20 cellular contexts compared by ENCODE assay signal in the genomic region with DNA sequence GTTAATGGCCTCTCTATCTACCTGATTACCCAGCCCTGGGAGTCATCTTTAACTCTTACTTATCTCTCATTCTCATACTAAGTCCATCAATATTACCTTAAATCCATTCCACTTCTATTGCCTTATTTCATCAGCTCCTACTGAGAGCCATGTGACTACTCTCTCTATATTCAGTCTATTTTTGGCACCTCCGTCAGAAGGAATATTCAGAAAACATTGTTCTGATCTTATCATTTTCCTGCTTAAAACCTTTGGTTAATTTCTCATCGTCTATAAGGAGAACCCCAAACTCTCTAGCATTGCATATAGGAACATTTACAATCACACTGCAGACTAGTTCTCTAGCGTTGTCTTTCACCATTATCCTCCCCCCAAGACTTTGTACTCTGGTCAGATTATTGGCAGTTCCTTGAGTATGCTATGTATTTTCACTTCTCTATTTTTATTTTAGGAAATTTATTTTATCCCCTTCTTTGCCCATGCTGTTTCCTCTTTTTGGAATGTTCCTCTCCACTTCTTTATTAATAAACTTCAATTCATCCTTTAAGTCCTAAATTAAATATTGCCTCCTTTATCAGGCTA. TPM values are rescaled to one million over a fixed set of nuclear protein-coding genes. Genes with fewer than 3 reads are reported as not detected.
DNase-seq lines count a peak whose midpoint lies in the region; FAIRE-seq and TF ChIP-seq lines count a peak whose summit lies in the region.
"Had no signal": no experiment of that assay in that cellular context is flagged by ENCODE, and none has a peak within 500 bp of the region (broad histone marks: within the 10 kb centered on the region; RNA-seq: fewer than 3 reads in every experiment).

No MANE protein-coding gene starts in this region.

- no peak overlapping the region for H2AFZ ChIP-seq in astrocyte (ENCODE audit: low read depth, low read length)

- no peak overlapping the region for H3K4me3 ChIP-seq in astrocyte (ENCODE audit: insufficient read depth, low read depth, low read length)

- no peaks in the 10 kb centered on the region for H3K9me3 Mint-ChIP-seq in astrocyte (ENCODE audit: unreplicated experiment)
- H3K9me3 Mint-ChIP-seq: T-helper 1 cell treated with Interleukin-12 subunit alpha and Interleukin-12 subunit beta and Interleukin-4 antibody, amounts not matched to agents 30 μg/mL and 1 μg/mL, for 36 hours had no signal

- H3K27ac Mint-ChIP-seq in astrocyte (ENCODE audit: unreplicated experiment), result no peak overlapping the region
- H3K27ac Mint-ChIP-seq: T-helper 1 cell treated with Interleukin-12 subunit alpha and Interleukin-12 subunit beta and Interleukin-4 antibody, amounts not matched to agents 30 μg/mL and 1 μg/mL, for 36 hours had no signal

- no peaks in the 10 kb centered on the region for H3K27me3 ChIP-seq in astrocyte (ENCODE audit: insufficient read depth, low read length)
- H3K27me3 ChIP-seq: BE2C had no signal

- no peaks in the 10 kb centered on the region for H4K20me1 ChIP-seq in astrocyte (ENCODE audit: insufficient read depth, low read length)

- no peaks in the 10 kb centered on the region for H3K9me3 ChIP-seq in astrocyte (ENCODE audit: insufficient read depth, low read depth, low read length)
- H3K9me3 ChIP-seq: BE2C had no signal

- no peaks in the 10 kb centered on the region for H3K4me1 Mint-ChIP-seq in astrocyte (ENCODE audit: low read depth, unreplicated experiment)

- H3K4me3 Mint-ChIP-seq in astrocyte (ENCODE audit: unreplicated experiment), result no peak overlapping the region
- H3K4me3 Mint-ChIP-seq: T-helper 1 cell treated with Interleukin-12 subunit alpha and Interleukin-12 subunit beta and Interleukin-4 antibody, amounts not matched to agents 30 μg/mL and 1 μg/mL, for 36 hours had no signal

- no peaks in the 10 kb centered on the region for H3K36me3 Mint-ChIP-seq in astrocyte (ENCODE audit: low read depth, unreplicated experiment)

- DNase-seq in SKM-1 treated with dmso at 0.1 percent for 144 hours (lab: John Stamatoyannopoulos, UW; ENCODE audit: unreplicated experiment) (peak; percentile 24), SKM-1 (lab: John Stamatoyannopoulos, UW; ENCODE audit: unreplicated experiment) (no peak), NOMO-1 treated with DMSO at 0.1 percent for 48 hours (lab: John Stamatoyannopoulos, UW; ENCODE audit: unreplicated experiment) (peak; percentile 76), astrocyte (ENCODE audit: low read depth) (no peak), T-helper 9 cell (no peak), HTR-8/SVneo (ENCODE audit: insufficient read length, low spot score) (no peak), COLO668 (lab: John Stamatoyannopoulos, UW; ENCODE audit: unreplicated experiment) (no peak), C1 segment of cervical spinal cord (lab: John Stamatoyannopoulos, UW) (no peak)
- DNase-seq: 8988T, BE2C, DMS79 treated with DMSO at 0.1 percent for 48 hours, GOT3, NCI-H1417 treated with DMSO at 0.1 percent for 48 hours, NCI-H1930, NCI-H345, NCI-H524 treated with DMSO at 0.1 percent for 48 hours, OCI-M1, SHP77 had no signal

- no peaks in the 10 kb centered on the region for H3K27me3 Mint-ChIP-seq in astrocyte (ENCODE audit: low read depth, unreplicated experiment)

- no peak overlapping the region for H3K4me2 ChIP-seq in astrocyte (ENCODE audit: low read length)

- no peak overlapping the region for H3K9ac ChIP-seq in astrocyte (ENCODE audit: low read length)

- peak; percentile 5 for FAIRE-seq in astrocyte (lab: Jason Lieb, UNC)
- FAIRE-seq in HTR-8/SVneo (lab: Jason Lieb, UNC), result no peak

- no peak for TF ChIP-seq CTCF in astrocyte (IDR thresholded peaks at IDR 0.05; ENCODE audit: insufficient read depth, low read depth, low read length)

- no peak overlapping the region for H3K27ac ChIP-seq in astrocyte (ENCODE audit: low read depth, low read length)

- H3K36me3 ChIP-seq in astrocyte (ENCODE audit: insufficient read depth, low read length), result no peaks in the 10 kb centered on the region
- H3K36me3 ChIP-seq: BE2C had no signal

- no peaks in the 10 kb centered on the region for H3K79me2 ChIP-seq in astrocyte (ENCODE audit: insufficient read depth, low read length)

- H3K4me1 ChIP-seq in astrocyte (ENCODE audit: insufficient read depth, low read length), result no peaks in the 10 kb centered on the region
- H3K4me1 ChIP-seq: BE2C had no signal

RNA-seq across cellular contexts. Expression of a gene that starts 13.7 kb away (rescaled TPM):
- 14.7 and 16.0 TPM in 2 replicates for total RNA-seq in astrocyte

RNA-seq across cellular contexts. Expression of a gene that starts 27.1 kb away (rescaled TPM):
- total RNA-seq in astrocyte, result 0.91 and 0.94 TPM in 2 replicates
- total RNA-seq: G401 had no signal

Comparison
In these comparisons a context has a peak if more than half of its experiments do, and no peak if none do; other contexts are left out.
1. DNase-seq: peak in SKM-1 treated with dmso at 0.1 percent for 144 hours (single experiment) and NOMO-1 treated with DMSO at 0.1 percent for 48 hours (single experiment); none in SKM-1 (single experiment), astrocyte (single experiment), T-helper 9 cell (single experiment), HTR-8/SVneo (single experiment), COLO668 (single experiment) and C1 segment of cervical spinal cord (0 of 14).